In the genomic region with DNA sequence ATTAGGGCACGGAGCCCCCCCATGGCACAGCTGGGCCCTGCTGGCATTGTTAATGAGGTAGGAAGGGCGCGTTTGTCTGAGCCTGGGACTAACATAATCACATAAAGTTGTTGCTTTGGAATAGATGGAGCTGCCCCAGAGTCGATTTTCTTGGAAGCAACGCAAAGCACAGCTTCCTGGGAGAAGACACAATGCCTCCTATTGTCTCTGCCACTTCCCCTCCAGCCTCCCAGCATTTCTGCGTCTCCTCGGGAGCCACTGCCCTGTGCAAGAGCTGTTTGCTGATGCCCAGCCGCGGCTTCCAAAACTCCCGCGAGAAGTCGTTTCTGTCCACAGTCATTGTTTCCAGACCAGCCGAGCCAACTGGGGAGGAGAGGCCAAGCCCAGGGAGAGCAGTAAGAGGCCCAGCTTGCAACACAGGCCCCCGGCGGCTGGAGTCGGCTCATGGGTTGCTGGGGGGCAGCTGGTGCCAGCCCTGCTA, we compare ENCODE assay signal across 17 cellular contexts. TPM values are rescaled to one million over a fixed set of nuclear protein-coding genes. Genes with fewer than 3 reads are reported as not detected.
DNase-seq lines count a peak whose midpoint lies in the region; ATAC-seq and TF ChIP-seq lines count a peak whose summit lies in the region.
"Had no signal": no experiment of that assay in that cellular context is flagged by ENCODE, and none has a peak within 500 bp of the region (broad histone marks: within the 10 kb centered on the region; RNA-seq: fewer than 3 reads in every experiment).

No MANE protein-coding gene starts in this region.

- no peaks in the 10 kb centered on the region for H3K4me1 Mint-ChIP-seq in naive thymus-derived CD4-positive, alpha-beta T cell
- H3K4me1 Mint-ChIP-seq: CD8-positive, alpha-beta memory T cell had no signal

- H3K36me3 ChIP-seq in BLaER1 (no peaks in the 10 kb centered on the region), right atrium auricular region (no peaks in the 10 kb centered on the region)
- H3K36me3 ChIP-seq in naive thymus-derived CD4-positive, alpha-beta T cell (ENCODE audit: control insufficient read depth in 2 of 3, insufficient read depth in 3 of 3, low read length in 3 of 3), result no peaks in the 10 kb centered on the region
- H3K36me3 ChIP-seq: neutrophil, stomach had no signal

- CTCF ChIA-PET in naive thymus-derived CD4-positive, alpha-beta T cell (lab: Charles Lee), result no interaction called here

- no peak overlapping the region for H3K4me3 Mint-ChIP-seq in naive thymus-derived CD4-positive, alpha-beta T cell
- H3K4me3 Mint-ChIP-seq: activated CD4-positive, alpha-beta memory T cell treated with anti-CD3 and anti-CD28 coated beads for 36 hours; activated T-helper 1 cell treated with anti-CD3 and anti-CD28 coated beads, Interleukin-12 subunit alpha, Interleukin-12 subunit beta, Interleukin-2, Interleukin-4 antibody, amounts not matched to agents 30 ng/mL and 10 ng/mL and 1 ng/mL, durations not matched to agents 14 hours and 24 hours and 36 hours; CD8-positive, alpha-beta memory T cell; dendritic cell treated with granulocyte-macrophage colony-stimulating factor and Interleukin-4, amounts not matched to agents 40 ng/mL and 50 ng/mL, for 4 days had no signal

- H3K4me3 ChIP-seq in BLaER1, result peak overlapping the region; percentile 31; the same call in 1 of the 2 replicates
- no peak overlapping the region for H3K4me3 ChIP-seq in cardiac fibroblast (replicated peaks in 1 of 2; ENCODE audit: low read depth in 2 of 2, low read length in 2 of 2)
- no peak overlapping the region for H3K4me3 ChIP-seq in right atrium auricular region
- no peak overlapping the region for H3K4me3 ChIP-seq in naive thymus-derived CD4-positive, alpha-beta T cell (ENCODE audit: low read length)
- H3K4me3 ChIP-seq: K562, stomach had no signal

- intact Hi-C loops in posterior cingulate gyrus (cut with DNase I), result no loop called here
- intact Hi-C loops in naive thymus-derived CD4-positive, alpha-beta T cell (cut with micrococcal nuclease), result no loop called here

- DNase-seq in cardiac fibroblast (ENCODE audit: low read depth in 2 of 2) (peak; percentile 22 to 39), right atrium auricular region (ENCODE audit: low spot score) (peak; percentile 76), posterior cingulate gyrus (peak; percentile 48 to 97 (median 77)), islet precursor cell (no peak)
- no peak for DNase-seq in stimulated activated CD4-positive, alpha-beta T cell treated with anti-CD3 and anti-CD28 coated beads, Interleukin-15, amount 100 ng/mL, for 24 hours
- DNase-seq in naive thymus-derived CD4-positive, alpha-beta T cell, result no peak
- no peak for DNase-seq in activated CD4-positive, CD25-positive, alpha-beta regulatory T cell treated with anti-CD3 and anti-CD28 coated beads, Interleukin-2, amount 50 U/mL, for 72 hours
- DNase-seq: activated CD4-positive, alpha-beta memory T cell treated with anti-CD3 and anti-CD28 coated beads for 36 hours; CD8-positive, alpha-beta memory T cell; NCI-H2227 treated with DMSO at 0.1 percent for 48 hours; stimulated activated CD4-positive, alpha-beta T cell treated with anti-CD3 and anti-CD28 coated beads, Interleukin-12 subunit alpha, Interleukin-12 subunit beta, amount 100 ng/mL, for 4 hours; stomach had no signal

- H3K27me3 Mint-ChIP-seq in naive thymus-derived CD4-positive, alpha-beta T cell, result peaks cover 0 to 20% (median 13%) of the 10 kb centered on the region in 5 donors

- H3K27ac ChIP-seq in BLaER1, result peak overlapping the region; percentile 82
- peak overlapping the region in 1 of 2 donors; percentile 1 for H3K27ac ChIP-seq in right atrium auricular region
- H3K27ac ChIP-seq in naive thymus-derived CD4-positive, alpha-beta T cell (ENCODE audit: low read depth, low read length), result no peak overlapping the region
- H3K27ac ChIP-seq: neutrophil, stomach had no signal

- H3K27me3 ChIP-seq in BLaER1 (no peaks in the 10 kb centered on the region), right atrium auricular region (no peaks in the 10 kb centered on the region)
- no peaks in the 10 kb centered on the region for H3K27me3 ChIP-seq in naive thymus-derived CD4-positive, alpha-beta T cell (ENCODE audit: control insufficient read depth in 2 of 2, insufficient read depth in 2 of 2, low read length in 2 of 2)

- H3K9me3 ChIP-seq in BLaER1 (peaks cover 6% of the 10 kb centered on the region; the same call in 1 of the 2 replicates), right atrium auricular region (peaks cover 0 to 12% of the 10 kb centered on the region in 2 donors)
- H3K9me3 ChIP-seq in naive thymus-derived CD4-positive, alpha-beta T cell (ENCODE audit: control insufficient read depth in 2 of 3, low read length in 3 of 3), result no peaks in the 10 kb centered on the region
- H3K9me3 ChIP-seq: neutrophil had no signal

- H3K36me3 Mint-ChIP-seq in naive thymus-derived CD4-positive, alpha-beta T cell, result peaks cover 0 to 6% (median 0%) of the 10 kb centered on the region in 5 donors

- POLR2A ChIA-PET in naive thymus-derived CD4-positive, alpha-beta T cell (lab: Charles Lee), result no interaction called here

- H3K27ac Mint-ChIP-seq in naive thymus-derived CD4-positive, alpha-beta T cell, result no peak overlapping the region
- H3K27ac Mint-ChIP-seq: activated CD4-positive, alpha-beta memory T cell treated with anti-CD3 and anti-CD28 coated beads for 36 hours; activated T-helper 1 cell treated with anti-CD3 and anti-CD28 coated beads, Interleukin-12 subunit alpha, Interleukin-12 subunit beta, Interleukin-2, Interleukin-4 antibody, amounts not matched to agents 30 ng/mL and 10 ng/mL and 1 ng/mL, durations not matched to agents 14 hours and 24 hours and 36 hours; dendritic cell treated with granulocyte-macrophage colony-stimulating factor and Interleukin-4, amounts not matched to agents 40 ng/mL and 50 ng/mL, for 4 days had no signal

- H3K4me1 ChIP-seq in BLaER1 (peaks cover 56% of the 10 kb centered on the region), right atrium auricular region (no peaks in the 10 kb centered on the region)
- H3K4me1 ChIP-seq in naive thymus-derived CD4-positive, alpha-beta T cell (ENCODE audit: control insufficient read depth in 2 of 2, insufficient read depth in 2 of 2, low read length in 2 of 2), result no peaks in the 10 kb centered on the region

- H3K9ac ChIP-seq in BLaER1, result peak overlapping the region; percentile 48; the same call in 1 of the 2 replicates

- peaks cover 0 to 12% (median 0%) of the 10 kb centered on the region in 11 donors for H3K9me3 Mint-ChIP-seq in naive thymus-derived CD4-positive, alpha-beta T cell
- H3K9me3 Mint-ChIP-seq: activated T-helper 1 cell treated with anti-CD3 and anti-CD28 coated beads, Interleukin-12 subunit alpha, Interleukin-12 subunit beta, Interleukin-2, Interleukin-4 antibody, amounts not matched to agents 30 ng/mL and 10 ng/mL and 1 ng/mL, durations not matched to agents 14 hours and 24 hours and 36 hours; CD8-positive, alpha-beta memory T cell; dendritic cell treated with granulocyte-macrophage colony-stimulating factor and Interleukin-4, amounts not matched to agents 40 ng/mL and 50 ng/mL, for 4 days had no signal

- no peaks in the 10 kb centered on the region for H4K20me1 ChIP-seq in BLaER1

- TF ChIP-seq CTCF in cardiac fibroblast (IDR thresholded peaks at IDR 0.05; ENCODE audit: low read depth, low read length), result no peak
- TF ChIP-seq CTCF in right atrium auricular region (IDR thresholded peaks at IDR 0.05), result no peak

- ATAC-seq in naive thymus-derived CD4-positive, alpha-beta T cell, result no peak
- ATAC-seq: K562 had no signal

- H3K4me2 ChIP-seq in BLaER1, result peak overlapping the region; percentile 92

RNA-seq across cellular contexts. Expression of a gene that starts 18.1 kb away (rescaled TPM):
- total RNA-seq in right atrium auricular region, result 10 to 100 TPM; 14.7 to 19.7 TPM
- total RNA-seq in naive thymus-derived CD4-positive, alpha-beta T cell, result not detected
- not detected for polyA plus RNA-seq in naive thymus-derived CD4-positive, alpha-beta T cell
- total RNA-seq: activated CD4-positive, alpha-beta memory T cell treated with anti-CD3 and anti-CD28 coated beads for 36 hours; activated T-helper 1 cell treated with anti-CD3 and anti-CD28 coated beads, Interleukin-12 subunit alpha, Interleukin-12 subunit beta, Interleukin-2, Interleukin-4 antibody, amounts not matched to agents 30 ng/mL and 10 ng/mL and 1 ng/mL, durations not matched to agents 14 hours and 24 hours and 36 hours; CD8-positive, alpha-beta memory T cell had no signal
- polyA plus RNA-seq: CD8-positive, alpha-beta memory T cell; K562 had no signal

RNA-seq across cellular contexts. Expression of a gene that starts 57.6 kb away (rescaled TPM):
- total RNA-seq in right atrium auricular region, result 1 to 10 TPM; 1.9 to 4.4 TPM
- 10 to 100 TPM in 1 of 5 experiments, 1 to 10 TPM in 1, under 1 TPM in 3; 0.54 to 15.1 (median 0.60) TPM for total RNA-seq in naive thymus-derived CD4-positive, alpha-beta T cell
- polyA plus RNA-seq in naive thymus-derived CD4-positive, alpha-beta T cell, result not detected
- polyA plus RNA-seq: CD8-positive, alpha-beta memory T cell had no signal

Comparison
In these comparisons a context has a peak if more than half of its experiments do, and no peak if none do; other contexts are left out.
1. DNase-seq: peak in cardiac fibroblast (2 of 2), right atrium auricular region (single experiment) and posterior cingulate gyrus (10 of 10); none in stimulated activated CD4-positive, alpha-beta T cell treated with anti-CD3 and anti-CD28 coated beads, Interleukin-15, amount 100 ng/mL, for 24 hours (single experiment), naive thymus-derived CD4-positive, alpha-beta T cell (0 of 9), activated CD4-positive, CD25-positive, alpha-beta regulatory T cell treated with anti-CD3 and anti-CD28 coated beads, Interleukin-2, amount 50 U/mL, for 72 hours (single experiment) and islet precursor cell (single experiment).
2. RNA of a gene that starts 18.1 kb away (total RNA-seq): 14.7 to 19.7 TPM in right atrium auricular region; not detected in naive thymus-derived CD4-positive, alpha-beta T cell; every median in the first group is over 10 times any median in the second.